35 cellular contexts compared by ENCODE assay signal in the genomic region with DNA sequence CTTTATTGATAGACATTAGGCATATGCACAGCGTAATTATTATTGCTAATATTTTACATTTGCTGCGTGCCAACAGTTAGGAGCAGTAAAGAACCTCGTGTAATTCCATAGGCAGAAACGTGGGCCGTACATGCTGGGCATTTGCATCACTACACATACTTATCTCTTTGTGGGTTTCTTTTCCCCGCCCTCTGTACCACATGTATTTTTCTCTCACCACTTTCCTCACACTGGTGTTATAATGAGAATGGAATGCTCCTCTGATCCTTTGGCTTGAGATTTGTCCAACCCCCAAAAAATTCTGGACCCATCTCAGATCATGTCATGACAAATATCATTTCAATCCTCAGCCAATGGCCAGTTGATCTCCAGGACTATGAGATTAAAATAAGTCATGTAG.
"Had no signal": no experiment of that assay in that cellular context is flagged by ENCODE, and none has a peak within 500 bp of the region (broad histone marks: within the 10 kb centered on the region; RNA-seq: fewer than 3 reads in every experiment).

No MANE protein-coding gene starts in this region.

- H3K27ac Mint-ChIP-seq: activated B cell treated with CpG ODN at 0.5 μM for 24 hours; activated CD4-positive, alpha-beta T cell treated with anti-CD3 and anti-CD28 coated beads for 36 hours; activated CD8-positive, alpha-beta memory T cell treated with anti-CD3 and anti-CD28 coated beads, Interleukin-2, amount 10 ng/mL, durations not matched to agents 7 days and 5 days; activated CD8-positive, alpha-beta T cell treated with anti-CD3 and anti-CD28 coated beads, Interleukin-2, amount 10 ng/mL, durations not matched to agents 7 days and 5 days; activated naive CD4-positive, alpha-beta T cell treated with anti-CD3 and anti-CD28 coated beads for 36 hours; activated naive CD8-positive, alpha-beta T cell treated with anti-CD3 and anti-CD28 coated beads for 36 hours; activated T-cell treated with anti-CD3 and anti-CD28 coated beads, Interleukin-2, amount 50 U/mL, for 72 hours; dendritic cell treated with granulocyte-macrophage colony-stimulating factor and Interleukin-4, amounts not matched to agents 40 ng/mL and 50 ng/mL, for 4 days; endodermal cell; mesothelial cell of epicardium; naive thymus-derived CD8-positive, alpha-beta T cell; stimulated activated naive B cell treated with anti-CD40 and anti-IgM and Interleukin-4, amounts not matched to agents 10 μg/mL and 1 μg/mL and 100 μg/mL, for 72 hours; T-cell; T-helper 2 cell treated with Interferon-gamma antibody and Interleukin-4, amounts not matched to agents 5 μg/mL and 100 μg/mL, for 36 hours had no signal

- H3K4me2 ChIP-seq: smooth muscle cell had no signal

- H3K79me2 ChIP-seq: parathyroid adenoma had no signal

- H3K4me1 ChIP-seq: adrenal gland, ascending aorta, breast epithelium, parathyroid adenoma, psoas muscle, stomach, upper lobe of left lung had no signal

- H2AFZ ChIP-seq: parathyroid adenoma had no signal

- H3K4me3 Mint-ChIP-seq: activated B cell treated with CpG ODN at 0.5 μM for 24 hours; activated CD4-positive, alpha-beta T cell treated with anti-CD3 and anti-CD28 coated beads for 36 hours; activated CD8-positive, alpha-beta memory T cell treated with anti-CD3 and anti-CD28 coated beads, Interleukin-2, amount 10 ng/mL, durations not matched to agents 7 days and 5 days; activated CD8-positive, alpha-beta T cell treated with anti-CD3 and anti-CD28 coated beads, Interleukin-2, amount 10 ng/mL, durations not matched to agents 7 days and 5 days; activated naive CD4-positive, alpha-beta T cell treated with anti-CD3 and anti-CD28 coated beads for 36 hours; activated naive CD8-positive, alpha-beta T cell treated with anti-CD3 and anti-CD28 coated beads for 36 hours; activated T-cell treated with anti-CD3 and anti-CD28 coated beads, Interleukin-2, amount 50 U/mL, for 72 hours; dendritic cell treated with granulocyte-macrophage colony-stimulating factor and Interleukin-4, amounts not matched to agents 40 ng/mL and 50 ng/mL, for 4 days; endodermal cell; mesothelial cell of epicardium; naive thymus-derived CD8-positive, alpha-beta T cell; neural crest cell; stimulated activated naive B cell treated with anti-CD40 and anti-IgM and Interleukin-4, amounts not matched to agents 10 μg/mL and 1 μg/mL and 100 μg/mL, for 72 hours; T-cell; T-helper 2 cell treated with Interferon-gamma antibody and Interleukin-4, amounts not matched to agents 5 μg/mL and 100 μg/mL, for 36 hours had no signal

- H3K36me3 Mint-ChIP-seq: activated CD8-positive, alpha-beta memory T cell treated with anti-CD3 and anti-CD28 coated beads, Interleukin-2, amount 10 ng/mL, durations not matched to agents 7 days and 5 days; stimulated activated naive B cell treated with anti-CD40 and anti-IgM and Interleukin-4, amounts not matched to agents 10 μg/mL and 1 μg/mL and 100 μg/mL, for 72 hours; T-cell had no signal

- H3K27me3 ChIP-seq: adrenal gland, ascending aorta, breast epithelium, sigmoid colon, stomach, thyroid gland, upper lobe of left lung had no signal

- ATAC-seq: activated CD4-positive, alpha-beta T cell treated with anti-CD3 and anti-CD28 coated beads for 36 hours; activated CD8-positive, alpha-beta memory T cell treated with anti-CD3 and anti-CD28 coated beads, Interleukin-2, amount 10 ng/mL, durations not matched to agents 7 days and 5 days; activated CD8-positive, alpha-beta T cell treated with anti-CD3 and anti-CD28 coated beads, Interleukin-2, amount 10 ng/mL, durations not matched to agents 7 days and 5 days; activated T-cell treated with anti-CD3 and anti-CD28 coated beads, Interleukin-2, amount 50 U/mL, for 72 hours; esophagus mucosa; left colon; naive thymus-derived CD8-positive, alpha-beta T cell; psoas muscle; stimulated activated naive B cell treated with anti-CD40 and anti-IgM and Interleukin-4, amounts not matched to agents 10 μg/mL and 1 μg/mL and 100 μg/mL, for 72 hours; T-cell had no signal

- DNase-seq: activated B cell treated with CpG ODN at 0.5 μM for 24 hours; activated CD4-positive, alpha-beta T cell treated with anti-CD3 and anti-CD28 coated beads for 36 hours; activated CD8-positive, alpha-beta memory T cell treated with anti-CD3 and anti-CD28 coated beads, Interleukin-2, amount 10 ng/mL, durations not matched to agents 7 days and 5 days; activated CD8-positive, alpha-beta T cell treated with anti-CD3 and anti-CD28 coated beads, Interleukin-2, amount 10 ng/mL, durations not matched to agents 7 days and 5 days; activated effector memory CD4-positive, alpha-beta T cell treated with anti-CD3 and anti-CD28 coated beads, Interleukin-2, amount 50 U/mL, for 16 hours; activated naive CD4-positive, alpha-beta T cell treated with anti-CD3 and anti-CD28 coated beads for 36 hours; activated naive CD8-positive, alpha-beta T cell treated with anti-CD3 and anti-CD28 coated beads for 36 hours; activated T-cell treated with anti-CD3 and anti-CD28 coated beads for 4 hours; activated T-cell treated with anti-CD3 and anti-CD28 coated beads, Interleukin-2, amount 50 U/mL, for 72 hours; adrenal gland; central memory CD4-positive, alpha-beta T cell; endodermal cell; glutamatergic neuron; kidney; left colon; naive thymus-derived CD8-positive, alpha-beta T cell; nucleus accumbens; psoas muscle; sigmoid colon; stimulated activated CD4-positive, alpha-beta T cell treated with anti-CD3 and anti-CD28 coated beads, Interleukin-1b, Interleukin-23, amount 100 ng/mL, for 48 hours; stimulated activated CD4-positive, alpha-beta T cell treated with anti-CD3 and anti-CD28 coated beads, Interleukin-4, amount 100 ng/mL, for 4 hours; stimulated activated naive B cell treated with anti-CD40 and anti-IgM and Interleukin-4, amounts not matched to agents 10 μg/mL and 1 μg/mL and 100 μg/mL, for 72 hours; stomach; T-cell; thyroid gland; upper lobe of left lung had no signal

- H3K4me1 Mint-ChIP-seq: activated B cell treated with CpG ODN at 0.5 μM for 24 hours; activated CD4-positive, alpha-beta T cell treated with anti-CD3 and anti-CD28 coated beads for 36 hours; activated CD8-positive, alpha-beta memory T cell treated with anti-CD3 and anti-CD28 coated beads, Interleukin-2, amount 10 ng/mL, durations not matched to agents 7 days and 5 days; activated naive CD8-positive, alpha-beta T cell treated with anti-CD3 and anti-CD28 coated beads for 36 hours; naive thymus-derived CD8-positive, alpha-beta T cell; stimulated activated naive B cell treated with anti-CD40 and anti-IgM and Interleukin-4, amounts not matched to agents 10 μg/mL and 1 μg/mL and 100 μg/mL, for 72 hours; T-cell had no signal

- H3K27me3 Mint-ChIP-seq: activated B cell treated with CpG ODN at 0.5 μM for 24 hours; activated CD4-positive, alpha-beta T cell treated with anti-CD3 and anti-CD28 coated beads for 36 hours; activated CD8-positive, alpha-beta memory T cell treated with anti-CD3 and anti-CD28 coated beads, Interleukin-2, amount 10 ng/mL, durations not matched to agents 7 days and 5 days; activated naive CD8-positive, alpha-beta T cell treated with anti-CD3 and anti-CD28 coated beads for 36 hours; dendritic cell treated with granulocyte-macrophage colony-stimulating factor and Interleukin-4, amounts not matched to agents 40 ng/mL and 50 ng/mL, for 4 days; naive thymus-derived CD8-positive, alpha-beta T cell; stimulated activated naive B cell treated with anti-CD40 and anti-IgM and Interleukin-4, amounts not matched to agents 10 μg/mL and 1 μg/mL and 100 μg/mL, for 72 hours; T-cell had no signal

- H3K9me3 ChIP-seq: adrenal gland, ascending aorta, breast epithelium, psoas muscle, sigmoid colon, stomach, thyroid gland, upper lobe of left lung had no signal

- H3K27ac ChIP-seq: adrenal gland, ascending aorta, breast epithelium, parathyroid adenoma, psoas muscle, sigmoid colon, stomach, thyroid gland, upper lobe of left lung had no signal

- H3K9ac ChIP-seq: parathyroid adenoma had no signal

- H3K36me3 ChIP-seq: adrenal gland, ascending aorta, breast epithelium, sigmoid colon, stomach, thyroid gland, upper lobe of left lung had no signal

- H3K4me3 ChIP-seq: adrenal gland, ascending aorta, breast epithelium, psoas muscle, sigmoid colon, smooth muscle cell, stomach, thyroid gland, upper lobe of left lung had no signal
